ENCODE assay signal across 13 cellular contexts in genomic region chr5:14038341-14038959, GRCh38.
DNase-seq lines count a peak whose midpoint lies in the region; ATAC-seq and TF ChIP-seq lines count a peak whose summit lies in the region.
"Had no signal": no experiment of that assay in that cellular context is flagged by ENCODE, and none has a peak within 500 bp of the region (broad histone marks: within the 10 kb centered on the region; RNA-seq: fewer than 3 reads in every experiment).

No MANE protein-coding gene starts in this region.

- TF ChIP-seq CTCF in AG09309 (IDR thresholded peaks at IDR 0.05; ENCODE audit: control insufficient read depth, insufficient read depth, low read depth, low read length, missing control alignments) = no peak

- no peak overlapping the region for H3K4me3 ChIP-seq in AG09309 (ENCODE audit: control insufficient read depth, low read depth, low read length)

- DNase-seq in AG09309 (ENCODE audit: low read depth) (peak; percentile 46), HS-27A (ENCODE audit: low read depth) (peak; percentile 55), astrocyte of the hippocampus (ENCODE audit: low read depth, low spot score) (peak; percentile 57), islet precursor cell (peak; percentile 78), hippocampal formation (lab: John Stamatoyannopoulos, UW) (no peak), Ammon's horn (ENCODE audit: low spot score) (no peak), NCI-H1417 treated with DMSO at 0.1 percent for 48 hours (lab: John Stamatoyannopoulos, UW) (no peak)
- DNase-seq: activated CD4-positive, alpha-beta T cell treated with anti-CD3 and anti-CD28 coated beads for 1 hour; activated naive CD4-positive, alpha-beta T cell treated with anti-CD3 and anti-CD28 coated beads, Interleukin-2, amount 10 ng/mL, durations not matched to agents 7 days and 5 days; left ventricle myocardium superior; NCI-H1694; RPMI8226 had no signal

- ATAC-seq in HG03135 (IDR thresholded peaks at IDR 0.05; ENCODE audit: unreplicated experiment) = no peak
- ATAC-seq: left ventricle myocardium superior had no signal

Comparison
In these comparisons a context has a peak if more than half of its experiments do, and no peak if none do; other contexts are left out.
1. DNase-seq: peak in AG09309 (single experiment), HS-27A (single experiment), astrocyte of the hippocampus (single experiment) and islet precursor cell (single experiment); none in hippocampal formation (0 of 2), Ammon's horn (single experiment) and NCI-H1417 treated with DMSO at 0.1 percent for 48 hours (single experiment).